In genomic region chr11:2777871-2778629, GRCh38 we compare ENCODE assay signal across 8 cellular contexts.
DNase-seq lines count a peak whose midpoint lies in the region; ATAC-seq, FAIRE-seq and TF ChIP-seq lines count a peak whose summit lies in the region.

No MANE protein-coding gene starts in this region.

- no peaks in the 10 kb centered on the region for H3K79me2 ChIP-seq in GM12878 (ENCODE audit: control insufficient read depth, insufficient read depth, low read length)

- CTCF ChIA-PET in GM12878 (lab: Yijun Ruan, JAX): no interaction called here

- H2AFZ ChIP-seq in GM12878 (ENCODE audit: control insufficient read depth, low read depth, low read length): no peak overlapping the region

- H3K9me3 ChIP-seq in GM12878 (replicated peaks; ENCODE audit: control insufficient read depth, insufficient read depth, low read length) (no peaks in the 10 kb centered on the region), lower lobe of right lung (no peaks in the 10 kb centered on the region)

- H3K4me1 ChIP-seq in GM12878 (ENCODE audit: control insufficient read depth, insufficient read depth, low read length) (peaks cover 4% of the 10 kb centered on the region; the same call in 1 of the 2 replicates), lower lobe of right lung (peaks cover 36% of the 10 kb centered on the region)

- in situ Hi-C loops in GM12878 (cut with MboI): no loop called here

- intact Hi-C loops in GM12878 (cut with micrococcal nuclease; ENCODE audit: unreplicated experiment) (no loop called here), lower lobe of right lung (cut with DNase I) (no loop called here)

- whole genome bisulfite sequencing in GM12878 (ENCODE audit: insufficient coverage, insufficient replicate concordance, low lambda C conversion rate, missing lambda C conversion rate): 58% methylated on average over 22 of the region's 27 CpGs

- no peaks in the 10 kb centered on the region for H3K36me3 ChIP-seq in GM12878 (ENCODE audit: control insufficient read depth in 2 of 2, insufficient read depth in 2 of 2, low read length in 1 of 2)
- no peaks in the 10 kb centered on the region for H3K36me3 ChIP-seq in lower lobe of right lung

- H4K20me1 ChIP-seq in GM12878 (ENCODE audit: control insufficient read depth, insufficient read depth): no peaks in the 10 kb centered on the region

- H3K27ac ChIP-seq in GM12878 (ENCODE audit: control insufficient read depth, insufficient read depth) (no peak overlapping the region), lower lobe of right lung (peak overlapping the region; percentile 88)

- no peak for TF ChIP-seq POLR2A in GM12878 (IDR thresholded peaks at IDR 0.05; ENCODE audit: low read depth, low read length)

- TF ChIP-seq EP300 in GM12878 (IDR thresholded peaks at IDR 0.05; ENCODE audit: borderline replicate concordance in 1 of 2, control insufficient read depth in 1 of 2, low read depth in 2 of 2, low read length in 2 of 2): no peak

- H3K27me3 ChIP-seq in GM12878 (replicated peaks in 1 of 2; ENCODE audit: control insufficient read depth in 2 of 2, insufficient read depth in 2 of 2, low read length in 1 of 2) (no peaks in the 10 kb centered on the region), lower lobe of right lung (ENCODE audit: low read depth) (no peaks in the 10 kb centered on the region)

- RAD21 ChIA-PET in GM12878 (lab: Charles Lee; ENCODE audit: unreplicated experiment): no interaction called here

- ATAC-seq in GM12878 (no peak), lower lobe of right lung (no peak), HG03135 (IDR thresholded peaks at IDR 0.05; ENCODE audit: unreplicated experiment) (no peak), GM18519 (IDR thresholded peaks at IDR 0.05; ENCODE audit: low FRiP score, unreplicated experiment) (no peak)

- DNase-seq in activated naive CD4-positive, alpha-beta T cell treated with anti-CD3 and anti-CD28 coated beads, Interleukin-2, amount 50 U/mL, for 16 hours: peak; percentile 6
- DNase-seq in activated naive CD4-positive, alpha-beta T cell (lab: John Stamatoyannopoulos, UW): no peak
- DNase-seq in GM12878 (ENCODE audit: low read depth, low spot score): no peak
- peak; percentile 52 for DNase-seq in lower lobe of right lung
- DNase-seq in ureter (ENCODE audit: low spot score): peak; percentile 45
- no peak for DNase-seq in NCI-H226

- POLR2A ChIA-PET in GM12878 (lab: Charles Lee): interaction anchor here (0.6 kb wide), 1 partner anchor 1372 kb away, joined by 3 read pairs; no protein-coding TSS in a partner anchor

- no peak overlapping the region for H3K9ac ChIP-seq in GM12878 (ENCODE audit: control insufficient read depth, insufficient read depth, low read length)

- H3K4me3 ChIP-seq in GM12878: no peak overlapping the region
- H3K4me3 ChIP-seq in lower lobe of right lung: peak overlapping the region; percentile 14

- no peak for TF ChIP-seq CTCF in GM12878 (IDR thresholded peaks at IDR 0.05 in 2 of 3, conservative IDR thresholded peaks at IDR 0.05 in 1 of 3; ENCODE audit: control insufficient read depth in 2 of 3, extremely low read depth in 1 of 3, insufficient read depth in 1 of 3, low read depth in 3 of 3, low read length in 3 of 3)
- TF ChIP-seq CTCF in lower lobe of right lung (IDR thresholded peaks at IDR 0.05): no peak

- no peak for TF ChIP-seq RAD21 in GM12878 (IDR thresholded peaks at IDR 0.05; ENCODE audit: insufficient read depth, low read depth, low read length)

- H3K4me2 ChIP-seq in GM12878 (ENCODE audit: control insufficient read depth, insufficient read depth): 0 out of 2 replicates have a peak overlapping the region, but pooled peaks have one; percentile 11

- SMC1A ChIA-PET in GM12878 (lab: Charles Lee; ENCODE audit: uncharacterized antibody, unreplicated experiment): no interaction called here

- no peak for FAIRE-seq in GM12878 (lab: Jason Lieb, UNC)

- no TSS peak for BruUV-seq in GM12878 (replicated peaks; lab: Mats Ljungman, UMichigan)

TF ChIP-seq in GM12878, 131 proteins besides CTCF, POLR2A, EP300 and RAD21:
- TF ChIP-seq POLR2AphosphoS2 (IDR thresholded peaks at IDR 0.05; ENCODE audit: low read depth, low read length) (no peak), POU2F2 (IDR thresholded peaks at IDR 0.05; ENCODE audit: borderline replicate concordance, low read depth, low read length) (no peak), CUX1 (IDR thresholded peaks at IDR 0.05; ENCODE audit: insufficient replicate concordance, low read depth, low read length) (no peak), ZNF24 (IDR thresholded peaks at IDR 0.05) (no peak), SP1 (IDR thresholded peaks at IDR 0.05; ENCODE audit: low read depth, low read length) (no peak), BACH1 (IDR thresholded peaks at IDR 0.05; ENCODE audit: borderline replicate concordance) (no peak), NRF1 (conservative IDR thresholded peaks at IDR 0.05; ENCODE audit: low read depth, low read length) (no peak), USF1 (IDR thresholded peaks at IDR 0.05; ENCODE audit: borderline replicate concordance, extremely low read length, insufficient read depth, low read depth, low read length) (no peak), LARP7 (IDR thresholded peaks at IDR 0.05) (no peak), EGR1 (IDR thresholded peaks at IDR 0.05; ENCODE audit: borderline replicate concordance in 1 of 2, low read depth in 2 of 2, low read length in 2 of 2) (no peak), NR2C2 (IDR thresholded peaks at IDR 0.05; ENCODE audit: borderline replicate concordance, control insufficient read depth, insufficient read length, low read depth) (no peak), ASH2L (IDR thresholded peaks at IDR 0.05; ENCODE audit: borderline replicate concordance, low read depth) (no peak), CBFB (IDR thresholded peaks at IDR 0.05; ENCODE audit: low read depth) (no peak), FOXM1 (IDR thresholded peaks at IDR 0.05; ENCODE audit: low read depth, low read length) (no peak)

Comparison
In these comparisons a context has a peak if more than half of its experiments do, and no peak if none do; other contexts are left out.
1. DNase-seq: peak in activated naive CD4-positive, alpha-beta T cell treated with anti-CD3 and anti-CD28 coated beads, Interleukin-2, amount 50 U/mL, for 16 hours (single experiment), lower lobe of right lung (single experiment) and ureter (single experiment); none in activated naive CD4-positive, alpha-beta T cell (0 of 4), GM12878 (single experiment) and NCI-H226 (single experiment).